Comparison of ENCODE assay signal across 24 cellular contexts in genomic region chr7:21887779-21888178, GRCh38.
"Had no signal": no experiment of that assay in that cellular context is flagged by ENCODE, and none has a peak within 500 bp of the region (broad histone marks: within the 10 kb centered on the region; RNA-seq: fewer than 3 reads in every experiment).

No MANE protein-coding gene starts in this region.

- H3K36me3 ChIP-seq: left ventricle myocardium inferior, ovary, right atrium auricular region, right lobe of liver, tibial nerve, vagina had no signal

- FAIRE-seq: islet of Langerhans, kidney had no signal

- DNase-seq: hypothalamus; immature natural killer cell; kidney; left colon; left ventricle myocardium inferior; mesendoderm; naive B cell; natural killer cell; nephron progenitor cell; ovary; right lobe of liver; stimulated activated CD4-positive, alpha-beta T cell treated with anti-CD3 and anti-CD28 coated beads, Interleukin-1b, Interleukin-23, amount 100 ng/mL, for 48 hours; stimulated activated CD4-positive, alpha-beta T cell treated with anti-CD3 and anti-CD28 coated beads, Interleukin-2, amount 100 ng/mL, for 48 hours; stimulated activated CD4-positive, alpha-beta T cell treated with anti-CD3 and anti-CD28 coated beads, Interleukin-4, amount 100 ng/mL, for 4 hours; stimulated activated CD8-positive, alpha-beta memory T cell treated with anti-CD3 and anti-CD28 coated beads, Interleukin-4, amount 100 ng/mL, for 48 hours; stimulated activated naive CD4-positive, alpha-beta T cell treated with Interleukin-2 at 50 U/mL for 16 hours; stimulated activated naive CD8-positive, alpha-beta T cell treated with anti-CD3 and anti-CD28 coated beads, Interleukin-15, amount 100 ng/mL, for 72 hours; substantia nigra had no signal

- H3K27me3 ChIP-seq: ovary, right atrium auricular region, right lobe of liver, tibial nerve, vagina had no signal

- H3K4me3 ChIP-seq: left ventricle myocardium inferior, lung, ovary, right atrium auricular region, right lobe of liver, smooth muscle cell, tibial nerve, vagina had no signal
